Comparison of ENCODE assay signal across 20 cellular contexts in the genomic region with DNA sequence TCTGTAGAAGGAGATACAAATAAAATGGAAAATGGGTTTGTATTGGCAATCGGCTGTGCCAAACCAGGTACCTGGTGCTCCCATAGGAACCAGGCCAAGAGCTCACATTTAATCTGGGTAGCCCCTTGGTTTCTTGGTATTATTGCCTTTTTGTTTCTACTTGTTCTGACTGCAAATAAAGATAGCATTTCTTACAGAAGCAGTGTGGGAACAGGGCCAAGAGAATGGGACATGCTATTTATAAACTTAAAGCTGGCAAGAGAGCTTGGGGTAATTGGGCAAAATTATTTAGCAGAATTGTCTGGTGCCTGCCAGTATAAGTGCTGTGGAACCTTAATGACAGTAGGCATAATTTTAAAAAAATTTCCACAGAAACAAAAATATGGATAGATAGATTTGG.
"Had no signal": no experiment of that assay in that cellular context is flagged by ENCODE, and none has a peak within 500 bp of the region (broad histone marks: within the 10 kb centered on the region; RNA-seq: fewer than 3 reads in every experiment).

No MANE protein-coding gene starts in this region.

- H3K9me3 ChIP-seq: sigmoid colon, vagina had no signal

- DNase-seq: activated B cell treated with CpG ODN at 0.5 μM for 24 hours; activated CD4-positive, alpha-beta memory T cell treated with anti-CD3 and anti-CD28 coated beads for 36 hours; activated CD4-positive, alpha-beta T cell treated with anti-CD3 and anti-CD28 coated beads for 36 hours; activated naive CD4-positive, alpha-beta T cell treated with anti-CD3 and anti-CD28 coated beads for 36 hours; activated naive CD8-positive, alpha-beta T cell treated with anti-CD3 and anti-CD28 coated beads, Interleukin-2, amount 10 ng/mL, durations not matched to agents 7 days and 5 days; activated T-cell treated with anti-CD3 and anti-CD28 coated beads, Interleukin-2, amount 50 U/mL, for 48 hours; amniotic stem cell; cerebellar nuclear complex; heart right ventricle; islet precursor cell; left cardiac atrium; nephron progenitor cell; sigmoid colon; stimulated activated CD4-positive, alpha-beta T cell treated with anti-CD3 and anti-CD28 coated beads, Interleukin-2, amount 100 ng/mL, for 48 hours; stimulated activated CD8-positive, alpha-beta memory T cell treated with anti-CD3 and anti-CD28 coated beads, Interleukin-4, amount 100 ng/mL, for 48 hours; stimulated activated naive B cell treated with anti-CD40 and anti-IgM and Interleukin-4, amounts not matched to agents 10 μg/mL and 1 μg/mL and 100 μg/mL, for 72 hours; T-helper 9 cell had no signal

- H3K27ac ChIP-seq: coronary artery, epithelial cell of prostate, heart right ventricle, sigmoid colon, vagina had no signal

- H3K36me3 ChIP-seq: heart right ventricle, sigmoid colon, vagina had no signal

- H3K4me3 ChIP-seq: coronary artery, heart right ventricle, sigmoid colon, vagina had no signal

- H3K4me1 ChIP-seq: heart right ventricle, sigmoid colon, vagina had no signal

- H3K27me3 ChIP-seq: sigmoid colon, vagina had no signal
